Comparison of ENCODE assay signal across 26 cellular contexts in genomic region chr15:45431502-45431901, GRCh38. TPM values are rescaled to one million over a fixed set of nuclear protein-coding genes. Genes with fewer than 3 reads are reported as not detected.
DNase-seq lines count a peak whose midpoint lies in the region; ATAC-seq and TF ChIP-seq lines count a peak whose summit lies in the region.
"Had no signal": no experiment of that assay in that cellular context is flagged by ENCODE, and none has a peak within 500 bp of the region (broad histone marks: within the 10 kb centered on the region; RNA-seq: fewer than 3 reads in every experiment).

No MANE protein-coding gene starts in this region.

- H3K9me3 ChIP-seq in RWPE2 (ENCODE audit: severe bottlenecking) (no peaks in the 10 kb centered on the region), mucosa of stomach (ENCODE audit: control insufficient read depth, low read length) (no peaks in the 10 kb centered on the region)
- H3K9me3 ChIP-seq: breast epithelium, esophagus squamous epithelium, tibial nerve had no signal

- no peaks in the 10 kb centered on the region for H3K36me3 Mint-ChIP-seq in activated T-cell treated with anti-CD3 and anti-CD28 coated beads, Interleukin-2, amount 50 U/mL, for 4 hours (ENCODE audit: insufficient read depth)
- H3K36me3 Mint-ChIP-seq: IgD-negative memory B cell had no signal

- H3K4me3 ChIP-seq in H7 (ENCODE audit: insufficient read depth, low read depth, low read length), result no peak overlapping the region
- H3K4me3 ChIP-seq in RWPE2 (ENCODE audit: severe bottlenecking), result no peak overlapping the region
- H3K4me3 ChIP-seq in mucosa of stomach (ENCODE audit: low read length), result no peak overlapping the region
- H3K4me3 ChIP-seq: breast epithelium had no signal

- H3K4me1 Mint-ChIP-seq in activated T-cell treated with anti-CD3 and anti-CD28 coated beads, Interleukin-2, amount 50 U/mL, for 4 hours (ENCODE audit: low read depth), result peaks cover 2% of the 10 kb centered on the region

- peaks cover 26% of the 10 kb centered on the region for H3K27me3 ChIP-seq in H7 (ENCODE audit: control insufficient read depth, insufficient read depth, low read length)
- no peaks in the 10 kb centered on the region for H3K27me3 ChIP-seq in RWPE2 (ENCODE audit: insufficient read depth, poor library complexity, severe bottlenecking)
- no peaks in the 10 kb centered on the region for H3K27me3 ChIP-seq in mucosa of stomach (ENCODE audit: control insufficient read depth, insufficient read depth, low read length)
- H3K27me3 ChIP-seq: breast epithelium, tibial nerve had no signal

- H3K27ac ChIP-seq in RWPE2 (ENCODE audit: poor library complexity, severe bottlenecking), result no peak overlapping the region
- H3K27ac ChIP-seq: breast epithelium, esophagus squamous epithelium, tibial nerve had no signal

- H3K9ac ChIP-seq in mucosa of stomach (ENCODE audit: low read length), result peak overlapping the region; percentile 6

- H3K9me3 Mint-ChIP-seq in activated T-cell treated with anti-CD3 and anti-CD28 coated beads, Interleukin-2, amount 50 U/mL, for 4 hours, result no peaks in the 10 kb centered on the region
- H3K9me3 Mint-ChIP-seq: activated B cell treated with CpG ODN at 0.5 μM for 24 hours; activated T-cell treated with anti-CD3 and anti-CD28 coated beads, Interleukin-2, amount 50 U/mL, for 72 hours; CD8-positive, alpha-beta memory T cell; IgD-negative memory B cell; nephron had no signal

- H3K36me3 ChIP-seq in H7 (replicated peaks; ENCODE audit: control insufficient read depth, insufficient read depth, low read length), result no peaks in the 10 kb centered on the region
- H3K36me3 ChIP-seq in RWPE2 (ENCODE audit: low read depth), result no peaks in the 10 kb centered on the region
- no peaks in the 10 kb centered on the region for H3K36me3 ChIP-seq in mucosa of stomach (ENCODE audit: control insufficient read depth, insufficient read depth, low read length)
- H3K36me3 ChIP-seq: breast epithelium, esophagus squamous epithelium had no signal

- ATAC-seq in RWPE2 (ENCODE audit: low read depth), result no peak
- ATAC-seq in activated T-cell treated with anti-CD3 and anti-CD28 coated beads, Interleukin-2, amount 50 U/mL, for 4 hours, result no peak
- ATAC-seq: activated T-cell treated with anti-CD3 and anti-CD28 coated beads, Interleukin-2, amount 50 U/mL, for 72 hours had no signal

- peak; percentile 55 for DNase-seq in H7
- peak; percentile 42 for DNase-seq in RWPE2 (ENCODE audit: low spot score)
- peak; percentile 26 for DNase-seq in iPS-NIHi7 (ENCODE audit: extremely low spot score)
- DNase-seq in activated T-cell treated with anti-CD3 and anti-CD28 coated beads, Interleukin-2, amount 50 U/mL, for 4 hours, result no peak
- no peak for DNase-seq in KG1 (lab: John Stamatoyannopoulos, UW)
- no peak for DNase-seq in AG20443 (ENCODE audit: low spot score)
- DNase-seq in NK-92 (lab: John Stamatoyannopoulos, UW; ENCODE audit: unreplicated experiment), result no peak
- DNase-seq: activated B cell treated with CpG ODN at 0.5 μM for 24 hours; activated CD4-positive, alpha-beta T cell treated with anti-CD3 and anti-CD28 coated beads, Interleukin-2, amount 50 U/mL, for 1 hour; activated naive CD4-positive, alpha-beta T cell; activated T-cell treated with anti-CD3 and anti-CD28 coated beads, Interleukin-2, amount 50 U/mL, for 72 hours; CD8-positive, alpha-beta memory T cell; DMS 273 treated with DMSO at 0.1 percent for 48 hours; esophagus squamous epithelium; foreskin melanocyte; left cardiac atrium; NCI-H1417; NCI-H2081 treated with DMSO at 0.1 percent for 48 hours; retina; SIG-M5; T1000 had no signal

- no peak overlapping the region for H3K4me3 Mint-ChIP-seq in activated T-cell treated with anti-CD3 and anti-CD28 coated beads, Interleukin-2, amount 50 U/mL, for 4 hours

- no peak for TF ChIP-seq CTCF in RWPE2 (IDR thresholded peaks at IDR 0.05; ENCODE audit: poor library complexity, severe bottlenecking)

- H3K4me1 ChIP-seq in RWPE2 (ENCODE audit: insufficient read depth, poor library complexity, severe bottlenecking), result no peaks in the 10 kb centered on the region
- peaks cover 15% of the 10 kb centered on the region for H3K4me1 ChIP-seq in mucosa of stomach (ENCODE audit: control insufficient read depth, insufficient read depth, low read length)

- peaks cover 4% of the 10 kb centered on the region for H3K27me3 Mint-ChIP-seq in activated T-cell treated with anti-CD3 and anti-CD28 coated beads, Interleukin-2, amount 50 U/mL, for 4 hours (ENCODE audit: low read depth)

RNA-seq across cellular contexts. Expression of gene GATM, which starts 53.2 kb away (rescaled TPM):
- 23.8 and 37.6 TPM in 2 replicates for total RNA-seq in H7 (2014; rRNA removed; shearing (Covaris generic))
- total RNA-seq in activated T-cell treated with anti-CD3 and anti-CD28 coated beads, Interleukin-2, amount 50 U/mL, for 4 hours, result 1 to 10 TPM; 1.2 to 2.7 (median 1.7) TPM

Comparison
In these comparisons a context has a peak if more than half of its experiments do, and no peak if none do; other contexts are left out.
1. DNase-seq: peak in H7 (single experiment), RWPE2 (single experiment) and iPS-NIHi7 (single experiment); none in activated T-cell treated with anti-CD3 and anti-CD28 coated beads, Interleukin-2, amount 50 U/mL, for 4 hours (single experiment), KG1 (single experiment), AG20443 (single experiment) and NK-92 (single experiment).